Comparison of ENCODE assay signal across 1 cellular context in genomic region chr5:143547342-143547741, GRCh38.
TF ChIP-seq lines count a peak whose summit lies in the region.

No MANE protein-coding gene starts in this region.

TF ChIP-seq in HepG2, 621 proteins besides CTCF, POLR2A, EP300 and RAD21 (continued from another document and continues in another):
- TF ChIP-seq, protein P1, sequence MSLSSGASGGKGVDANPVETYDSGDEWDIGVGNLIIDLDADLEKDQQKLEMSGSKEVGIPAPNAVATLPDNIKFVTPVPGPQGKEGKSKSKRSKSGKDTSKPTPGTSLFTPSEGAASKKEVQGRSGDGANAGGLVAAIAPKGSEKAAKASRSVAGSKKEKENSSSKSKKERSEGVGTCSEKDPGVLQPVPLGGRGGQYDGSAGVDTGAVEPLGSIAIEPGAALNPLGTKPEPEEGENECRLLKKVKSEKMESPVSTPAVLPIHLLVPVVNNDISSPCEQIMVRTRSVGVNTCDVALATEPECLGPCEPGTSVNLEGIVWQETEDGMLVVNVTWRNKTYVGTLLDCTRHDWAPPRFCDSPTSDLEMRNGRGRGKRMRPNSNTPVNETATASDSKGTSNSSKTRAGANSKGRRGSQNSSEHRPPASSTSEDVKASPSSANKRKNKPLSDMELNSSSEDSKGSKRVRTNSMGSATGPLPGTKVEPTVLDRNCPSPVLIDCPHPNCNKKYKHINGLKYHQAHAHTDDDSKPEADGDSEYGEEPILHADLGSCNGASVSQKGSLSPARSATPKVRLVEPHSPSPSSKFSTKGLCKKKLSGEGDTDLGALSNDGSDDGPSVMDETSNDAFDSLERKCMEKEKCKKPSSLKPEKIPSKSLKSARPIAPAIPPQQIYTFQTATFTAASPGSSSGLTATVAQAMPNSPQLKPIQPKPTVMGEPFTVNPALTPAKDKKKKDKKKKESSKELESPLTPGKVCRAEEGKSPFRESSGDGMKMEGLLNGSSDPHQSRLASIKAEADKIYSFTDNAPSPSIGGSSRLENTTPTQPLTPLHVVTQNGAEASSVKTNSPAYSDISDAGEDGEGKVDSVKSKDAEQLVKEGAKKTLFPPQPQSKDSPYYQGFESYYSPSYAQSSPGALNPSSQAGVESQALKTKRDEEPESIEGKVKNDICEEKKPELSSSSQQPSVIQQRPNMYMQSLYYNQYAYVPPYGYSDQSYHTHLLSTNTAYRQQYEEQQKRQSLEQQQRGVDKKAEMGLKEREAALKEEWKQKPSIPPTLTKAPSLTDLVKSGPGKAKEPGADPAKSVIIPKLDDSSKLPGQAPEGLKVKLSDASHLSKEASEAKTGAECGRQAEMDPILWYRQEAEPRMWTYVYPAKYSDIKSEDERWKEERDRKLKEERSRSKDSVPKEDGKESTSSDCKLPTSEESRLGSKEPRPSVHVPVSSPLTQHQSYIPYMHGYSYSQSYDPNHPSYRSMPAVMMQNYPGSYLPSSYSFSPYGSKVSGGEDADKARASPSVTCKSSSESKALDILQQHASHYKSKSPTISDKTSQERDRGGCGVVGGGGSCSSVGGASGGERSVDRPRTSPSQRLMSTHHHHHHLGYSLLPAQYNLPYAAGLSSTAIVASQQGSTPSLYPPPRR (CRISPR knock-in tag; IDR thresholded peaks at IDR 0.05; ENCODE audit: borderline replicate concordance): peak; percentile 95
- TF ChIP-seq NCOA5 (CRISPR knock-in tag; IDR thresholded peaks at IDR 0.05): no peak
- TF ChIP-seq, protein P2, sequence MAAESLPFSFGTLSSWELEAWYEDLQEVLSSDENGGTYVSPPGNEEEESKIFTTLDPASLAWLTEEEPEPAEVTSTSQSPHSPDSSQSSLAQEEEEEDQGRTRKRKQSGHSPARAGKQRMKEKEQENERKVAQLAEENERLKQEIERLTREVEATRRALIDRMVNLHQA (CRISPR knock-in tag; IDR thresholded peaks at IDR 0.05): no peak
- TF ChIP-seq HDAC6 (IDR thresholded peaks at IDR 0.05; ENCODE audit: low read depth, low read length): no peak
- no peak for TF ChIP-seq HNRNPH1 (optimal IDR thresholded peaks at IDR 0.05; ENCODE audit: low read depth, low read length)
- TF ChIP-seq NONO (IDR thresholded peaks at IDR 0.05): no peak
- 0 out of 2 replicates have a peak, but pooled peaks have one; percentile 37 for TF ChIP-seq NONO (CRISPR knock-in tag; conservative IDR thresholded peaks at IDR 0.05)
- no peak for TF ChIP-seq ZNF556 (CRISPR knock-in tag; IDR thresholded peaks at IDR 0.05; ENCODE audit: borderline replicate concordance)
- TF ChIP-seq KMT2B (CRISPR knock-in tag; IDR thresholded peaks at IDR 0.05): no peak
- TF ChIP-seq ARID4A (CRISPR knock-in tag; IDR thresholded peaks at IDR 0.05; ENCODE audit: borderline replicate concordance): no peak; the same call in 1 of the 2 replicates
- TF ChIP-seq, protein P3, sequence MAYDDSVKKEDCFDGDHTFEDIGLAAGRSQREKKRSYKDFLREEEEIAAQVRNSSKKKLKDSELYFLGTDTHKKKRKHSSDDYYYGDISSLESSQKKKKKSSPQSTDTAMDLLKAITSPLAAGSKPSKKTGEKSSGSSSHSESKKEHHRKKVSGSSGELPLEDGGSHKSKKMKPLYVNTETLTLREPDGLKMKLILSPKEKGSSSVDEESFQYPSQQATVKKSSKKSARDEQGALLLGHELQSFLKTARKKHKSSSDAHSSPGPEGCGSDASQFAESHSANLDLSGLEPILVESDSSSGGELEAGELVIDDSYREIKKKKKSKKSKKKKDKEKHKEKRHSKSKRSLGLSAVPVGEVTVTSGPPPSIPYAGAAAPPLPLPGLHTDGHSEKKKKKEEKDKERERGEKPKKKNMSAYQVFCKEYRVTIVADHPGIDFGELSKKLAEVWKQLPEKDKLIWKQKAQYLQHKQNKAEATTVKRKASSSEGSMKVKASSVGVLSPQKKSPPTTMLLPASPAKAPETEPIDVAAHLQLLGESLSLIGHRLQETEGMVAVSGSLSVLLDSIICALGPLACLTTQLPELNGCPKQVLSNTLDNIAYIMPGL (CRISPR knock-in tag; IDR thresholded peaks at IDR 0.05; ENCODE audit: borderline replicate concordance in 1 of 2, low read depth in 1 of 2): peak in 1 of 2 experiments; percentile 41; a peak in 1 of 4 replicates
- no peak for TF ChIP-seq ZNF574 (CRISPR knock-in tag; IDR thresholded peaks at IDR 0.05)
- peak; percentile 84; the same call in 1 of the 2 replicates for TF ChIP-seq KAT7 (CRISPR knock-in tag; IDR thresholded peaks at IDR 0.05; ENCODE audit: borderline replicate concordance)
- TF ChIP-seq, protein P4, sequence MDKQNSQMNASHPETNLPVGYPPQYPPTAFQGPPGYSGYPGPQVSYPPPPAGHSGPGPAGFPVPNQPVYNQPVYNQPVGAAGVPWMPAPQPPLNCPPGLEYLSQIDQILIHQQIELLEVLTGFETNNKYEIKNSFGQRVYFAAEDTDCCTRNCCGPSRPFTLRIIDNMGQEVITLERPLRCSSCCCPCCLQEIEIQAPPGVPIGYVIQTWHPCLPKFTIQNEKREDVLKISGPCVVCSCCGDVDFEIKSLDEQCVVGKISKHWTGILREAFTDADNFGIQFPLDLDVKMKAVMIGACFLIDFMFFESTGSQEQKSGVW (CRISPR knock-in tag; IDR thresholded peaks at IDR 0.05; ENCODE audit: borderline replicate concordance): no peak
- TF ChIP-seq TBX3 (IDR thresholded peaks at IDR 0.05; ENCODE audit: borderline replicate concordance): no peak; the same call in 1 of the 2 replicates
- no peak for TF ChIP-seq ZNF550 (CRISPR knock-in tag; IDR thresholded peaks at IDR 0.05; ENCODE audit: borderline replicate concordance)
- TF ChIP-seq, protein P5, sequence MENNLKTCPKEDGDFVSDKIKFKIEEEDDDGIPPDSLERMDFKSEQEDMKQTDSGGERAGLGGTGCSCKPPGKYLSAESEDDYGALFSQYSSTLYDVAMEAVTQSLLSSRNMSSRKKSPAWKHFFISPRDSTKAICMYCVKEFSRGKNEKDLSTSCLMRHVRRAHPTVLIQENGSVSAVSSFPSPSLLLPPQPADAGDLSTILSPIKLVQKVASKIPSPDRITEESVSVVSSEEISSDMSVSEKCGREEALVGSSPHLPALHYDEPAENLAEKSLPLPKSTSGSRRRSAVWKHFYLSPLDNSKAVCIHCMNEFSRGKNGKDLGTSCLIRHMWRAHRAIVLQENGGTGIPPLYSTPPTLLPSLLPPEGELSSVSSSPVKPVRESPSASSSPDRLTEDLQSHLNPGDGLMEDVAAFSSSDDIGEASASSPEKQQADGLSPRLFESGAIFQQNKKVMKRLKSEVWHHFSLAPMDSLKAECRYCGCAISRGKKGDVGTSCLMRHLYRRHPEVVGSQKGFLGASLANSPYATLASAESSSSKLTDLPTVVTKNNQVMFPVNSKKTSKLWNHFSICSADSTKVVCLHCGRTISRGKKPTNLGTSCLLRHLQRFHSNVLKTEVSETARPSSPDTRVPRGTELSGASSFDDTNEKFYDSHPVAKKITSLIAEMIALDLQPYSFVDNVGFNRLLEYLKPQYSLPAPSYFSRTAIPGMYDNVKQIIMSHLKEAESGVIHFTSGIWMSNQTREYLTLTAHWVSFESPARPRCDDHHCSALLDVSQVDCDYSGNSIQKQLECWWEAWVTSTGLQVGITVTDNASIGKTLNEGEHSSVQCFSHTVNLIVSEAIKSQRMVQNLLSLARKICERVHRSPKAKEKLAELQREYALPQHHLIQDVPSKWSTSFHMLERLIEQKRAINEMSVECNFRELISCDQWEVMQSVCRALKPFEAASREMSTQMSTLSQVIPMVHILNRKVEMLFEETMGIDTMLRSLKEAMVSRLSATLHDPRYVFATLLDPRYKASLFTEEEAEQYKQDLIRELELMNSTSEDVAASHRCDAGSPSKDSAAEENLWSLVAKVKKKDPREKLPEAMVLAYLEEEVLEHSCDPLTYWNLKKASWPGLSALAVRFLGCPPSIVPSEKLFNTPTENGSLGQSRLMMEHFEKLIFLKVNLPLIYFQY (CRISPR knock-in tag; IDR thresholded peaks at IDR 0.05; ENCODE audit: borderline replicate concordance): no peak
- peak; percentile 74 for TF ChIP-seq PITX1 (CRISPR knock-in tag; IDR thresholded peaks at IDR 0.05)
- no peak; the same call in 1 of the 2 replicates for TF ChIP-seq ZNF607 (CRISPR knock-in tag; IDR thresholded peaks at IDR 0.05; ENCODE audit: borderline replicate concordance)
- TF ChIP-seq POLR2G (IDR thresholded peaks at IDR 0.05; ENCODE audit: low read depth, low read length): no peak
- TF ChIP-seq MAFF (IDR thresholded peaks at IDR 0.05; ENCODE audit: low read depth, low read length): no peak
- no peak for TF ChIP-seq MTA3 (CRISPR knock-in tag; IDR thresholded peaks at IDR 0.05)
- no peak for TF ChIP-seq ZIK1 (CRISPR knock-in tag; IDR thresholded peaks at IDR 0.05; ENCODE audit: borderline replicate concordance, low read depth)
- TF ChIP-seq, protein P6, sequence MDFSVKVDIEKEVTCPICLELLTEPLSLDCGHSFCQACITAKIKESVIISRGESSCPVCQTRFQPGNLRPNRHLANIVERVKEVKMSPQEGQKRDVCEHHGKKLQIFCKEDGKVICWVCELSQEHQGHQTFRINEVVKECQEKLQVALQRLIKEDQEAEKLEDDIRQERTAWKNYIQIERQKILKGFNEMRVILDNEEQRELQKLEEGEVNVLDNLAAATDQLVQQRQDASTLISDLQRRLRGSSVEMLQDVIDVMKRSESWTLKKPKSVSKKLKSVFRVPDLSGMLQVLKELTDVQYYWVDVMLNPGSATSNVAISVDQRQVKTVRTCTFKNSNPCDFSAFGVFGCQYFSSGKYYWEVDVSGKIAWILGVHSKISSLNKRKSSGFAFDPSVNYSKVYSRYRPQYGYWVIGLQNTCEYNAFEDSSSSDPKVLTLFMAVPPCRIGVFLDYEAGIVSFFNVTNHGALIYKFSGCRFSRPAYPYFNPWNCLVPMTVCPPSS (IDR thresholded peaks at IDR 0.05): no peak
- TF ChIP-seq ZNF800 (CRISPR knock-in tag; IDR thresholded peaks at IDR 0.05): no peak
- TF ChIP-seq GATAD1 (CRISPR knock-in tag; IDR thresholded peaks at IDR 0.05): peak; percentile 65
- TF ChIP-seq HDAC2 (CRISPR knock-in tag; IDR thresholded peaks at IDR 0.05): peak; percentile 98
- TF ChIP-seq ZNF10 (CRISPR knock-in tag; IDR thresholded peaks at IDR 0.05; ENCODE audit: borderline replicate concordance, low read depth): no peak
- no peak for TF ChIP-seq ZBTB7B (CRISPR knock-in tag; IDR thresholded peaks at IDR 0.05)
- no peak for TF ChIP-seq ZFP36L2 (CRISPR knock-in tag; IDR thresholded peaks at IDR 0.05)
- no peak for TF ChIP-seq CC2D1A (CRISPR knock-in tag; IDR thresholded peaks at IDR 0.05)
